In the genomic region with DNA sequence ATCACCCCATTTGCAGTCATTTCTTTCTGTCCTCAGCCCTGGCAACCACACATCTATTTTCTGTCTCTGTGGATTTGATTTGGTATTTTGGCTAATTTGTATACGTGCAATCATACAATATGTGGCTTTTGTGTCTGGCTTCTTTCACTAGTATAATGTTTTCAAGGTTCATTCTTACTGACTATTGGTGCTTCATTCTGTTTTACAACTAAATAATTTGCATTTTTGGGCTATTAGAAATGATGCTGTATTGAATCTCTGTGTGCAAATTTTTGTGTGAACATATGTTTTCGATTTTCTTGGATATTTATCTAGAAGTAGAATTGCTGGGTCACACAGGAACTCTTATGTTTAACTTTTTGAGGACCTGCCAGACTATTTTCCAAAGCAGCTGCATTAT, we compare ENCODE assay signal across 18 cellular contexts.
"Had no signal": no experiment of that assay in that cellular context is flagged by ENCODE, and none has a peak within 500 bp of the region (broad histone marks: within the 10 kb centered on the region; RNA-seq: fewer than 3 reads in every experiment).

No MANE protein-coding gene starts in this region.

- H3K4me3 Mint-ChIP-seq: activated CD8-positive, alpha-beta T cell treated with anti-CD3 and anti-CD28 coated beads for 36 hours; activated naive CD4-positive, alpha-beta T cell treated with anti-CD3 and anti-CD28 coated beads, Interleukin-2, amount 10 ng/mL, durations not matched to agents 7 days and 5 days; activated T-cell treated with anti-CD3 and anti-CD28 coated beads, Interleukin-2, amount 50 U/mL, for 4 hours; central memory CD8-positive, alpha-beta T cell; T-cell; WTC11 had no signal

- H3K27ac Mint-ChIP-seq: activated CD8-positive, alpha-beta T cell treated with anti-CD3 and anti-CD28 coated beads for 36 hours; activated naive CD4-positive, alpha-beta T cell treated with anti-CD3 and anti-CD28 coated beads, Interleukin-2, amount 10 ng/mL, durations not matched to agents 7 days and 5 days; progenitor cell of endocrine pancreas; T-cell; WTC11 had no signal

- DNase-seq: activated CD4-positive, alpha-beta T cell treated with anti-CD3 and anti-CD28 coated beads for 4 hours; activated CD8-positive, alpha-beta T cell treated with anti-CD3 and anti-CD28 coated beads for 36 hours; activated effector memory CD4-positive, alpha-beta T cell treated with Interleukin-2 at 50 U/mL for 16 hours; activated naive CD4-positive, alpha-beta T cell treated with anti-CD3 and anti-CD28 coated beads, Interleukin-2, amount 10 ng/mL, durations not matched to agents 7 days and 5 days; activated T-cell treated with anti-CD3 and anti-CD28 coated beads, Interleukin-2, amount 50 U/mL, for 4 hours; foreskin melanocyte; heart left ventricle; left ventricle myocardium superior; stimulated activated CD4-positive, alpha-beta T cell treated with anti-CD3 and anti-CD28 coated beads, Interleukin-2, amount 100 ng/mL, for 24 hours; stimulated activated naive CD8-positive, alpha-beta T cell treated with anti-CD3 and anti-CD28 coated beads, Interleukin-15, Interleukin-2, amounts not matched to agents 100 U/mL and 50 U/mL, for 24 hours; substantia nigra; T-cell; tibial artery had no signal

- ATAC-seq: activated CD8-positive, alpha-beta T cell treated with anti-CD3 and anti-CD28 coated beads for 36 hours; activated T-cell treated with anti-CD3 and anti-CD28 coated beads, Interleukin-2, amount 50 U/mL, for 4 hours; heart left ventricle; left ventricle myocardium superior; stimulated activated naive CD8-positive, alpha-beta T cell treated with anti-CD3 and anti-CD28 coated beads, Interleukin-15, Interleukin-2, amounts not matched to agents 100 U/mL and 50 U/mL, for 24 hours; T-cell; WTC11 had no signal

- H3K4me1 ChIP-seq: ascending aorta, heart left ventricle, tibial artery had no signal

- H3K9me3 Mint-ChIP-seq: activated CD8-positive, alpha-beta T cell treated with anti-CD3 and anti-CD28 coated beads for 36 hours; central memory CD8-positive, alpha-beta T cell; T-cell had no signal

- H3K27me3 ChIP-seq: ascending aorta had no signal

- H3K9me3 ChIP-seq: ascending aorta, heart left ventricle, tibial artery had no signal

- H3K27ac ChIP-seq: ascending aorta, coronary artery, heart left ventricle, tibial artery had no signal

- H3K36me3 Mint-ChIP-seq: activated naive CD4-positive, alpha-beta T cell treated with anti-CD3 and anti-CD28 coated beads, Interleukin-2, amount 10 ng/mL, durations not matched to agents 7 days and 5 days; T-cell had no signal

- H3K4me1 Mint-ChIP-seq: activated naive CD4-positive, alpha-beta T cell treated with anti-CD3 and anti-CD28 coated beads, Interleukin-2, amount 10 ng/mL, durations not matched to agents 7 days and 5 days; central memory CD8-positive, alpha-beta T cell; T-cell; WTC11 had no signal

- H3K4me3 ChIP-seq: ascending aorta, coronary artery, heart left ventricle, tibial artery had no signal

- H3K36me3 ChIP-seq: ascending aorta, heart left ventricle, tibial artery had no signal
